In genomic region chr10:84698989-84699388, GRCh38 we compare ENCODE assay signal across 38 cellular contexts.
"Had no signal": no experiment of that assay in that cellular context is flagged by ENCODE, and none has a peak within 500 bp of the region (broad histone marks: within the 10 kb centered on the region; RNA-seq: fewer than 3 reads in every experiment).

No MANE protein-coding gene starts in this region.

- H3K4me3 ChIP-seq: adrenal gland, ascending aorta, body of pancreas, breast epithelium, cardiac muscle cell had no signal

- H3K9me3 Mint-ChIP-seq: activated naive CD4-positive, alpha-beta T cell treated with anti-CD3 and anti-CD28 coated beads for 36 hours; activated naive CD4-positive, alpha-beta T cell treated with anti-CD3 and anti-CD28 coated beads, Interleukin-2, amount 10 ng/mL, durations not matched to agents 7 days and 5 days; activated naive CD4-positive, alpha-beta T cell treated with anti-CD3 and anti-CD28 coated beads, Interleukin-2, amount 50 U/mL, for 24 hours; activated naive CD4-positive, alpha-beta T cell treated with anti-CD3 and anti-CD28 coated beads, Interleukin-2, amount 50 U/mL, for 72 hours; activated naive CD8-positive, alpha-beta T cell treated with anti-CD3 and anti-CD28 coated beads, Interleukin-2, amount 10 ng/mL, durations not matched to agents 7 days and 5 days; activated naive CD8-positive, alpha-beta T cell treated with anti-CD3 and anti-CD28 coated beads, Interleukin-2, amount 50 U/mL, for 24 hours; activated T-cell treated with anti-CD3 and anti-CD28 coated beads, Interleukin-2, amount 50 U/mL, for 24 hours; activated T-cell treated with anti-CD3 and anti-CD28 coated beads, Interleukin-2, amount 50 U/mL, for 4 hours; activated T-cell treated with anti-CD3 and anti-CD28 coated beads, Interleukin-2, amount 50 U/mL, for 72 hours; activated T-helper 1 cell treated with anti-CD3 and anti-CD28 coated beads, Interleukin-12 subunit alpha, Interleukin-12 subunit beta, Interleukin-2, Interleukin-4 antibody, amounts not matched to agents 30 ng/mL and 10 ng/mL and 1 ng/mL, durations not matched to agents 14 hours and 24 hours and 36 hours; activated T-helper 17 cell treated with anti-CD3 and anti-CD28 coated beads, Interleukin-2, amount 50 U/mL, for 72 hours; activated T-helper 2 cell treated with anti-CD3 and anti-CD28 coated beads, Interferon-gamma antibody, Interleukin-2, Interleukin-4, amounts not matched to agents 10 μg/mL and 5 μg/mL and 100 μg/mL, durations not matched to agents 14 hours and 24 hours and 36 hours; central memory CD8-positive, alpha-beta T cell had no signal

- H3K36me3 Mint-ChIP-seq: activated naive CD4-positive, alpha-beta T cell treated with anti-CD3 and anti-CD28 coated beads, Interleukin-2, amount 10 ng/mL, durations not matched to agents 7 days and 5 days; activated naive CD4-positive, alpha-beta T cell treated with anti-CD3 and anti-CD28 coated beads, Interleukin-2, amount 50 U/mL, for 24 hours; activated naive CD4-positive, alpha-beta T cell treated with anti-CD3 and anti-CD28 coated beads, Interleukin-2, amount 50 U/mL, for 72 hours; activated naive CD8-positive, alpha-beta T cell; activated naive CD8-positive, alpha-beta T cell treated with anti-CD3 and anti-CD28 coated beads for 36 hours; activated naive CD8-positive, alpha-beta T cell treated with anti-CD3 and anti-CD28 coated beads, Interleukin-2, amount 10 ng/mL, durations not matched to agents 7 days and 5 days; brain had no signal

- H3K27me3 Mint-ChIP-seq: activated naive CD8-positive, alpha-beta T cell treated with anti-CD3 and anti-CD28 coated beads for 36 hours; activated naive CD8-positive, alpha-beta T cell treated with anti-CD3 and anti-CD28 coated beads, Interleukin-2, amount 50 U/mL, for 24 hours; activated T-cell treated with anti-CD3 and anti-CD28 coated beads, Interleukin-2, amount 50 U/mL, for 24 hours had no signal

- H3K36me3 ChIP-seq: adrenal gland, ascending aorta, brain microvascular endothelial cell, breast epithelium, cardiac muscle cell had no signal

- DNase-seq: activated effector memory CD4-positive, alpha-beta T cell treated with anti-CD3 and anti-CD28 coated beads, Interleukin-2, amount 50 U/mL, for 16 hours; activated effector memory CD4-positive, alpha-beta T cell treated with Interleukin-2 at 50 U/mL for 16 hours; activated gamma-delta T cell; activated gamma-delta T cell treated with Interleukin-2 at 50 U/mL for 16 hours; activated naive CD4-positive, alpha-beta T cell; activated naive CD4-positive, alpha-beta T cell treated with anti-CD3 and anti-CD28 coated beads for 36 hours; activated naive CD4-positive, alpha-beta T cell treated with anti-CD3 and anti-CD28 coated beads, Interleukin-2, amount 10 ng/mL, durations not matched to agents 7 days and 5 days; activated naive CD4-positive, alpha-beta T cell treated with anti-CD3 and anti-CD28 coated beads, Interleukin-2, amount 50 U/mL, for 16 hours; activated naive CD4-positive, alpha-beta T cell treated with Interleukin-2 at 50 U/mL for 16 hours; activated naive CD8-positive, alpha-beta T cell treated with anti-CD3 and anti-CD28 coated beads for 36 hours; activated naive CD8-positive, alpha-beta T cell treated with anti-CD3 and anti-CD28 coated beads, Interleukin-2, amount 10 ng/mL, durations not matched to agents 7 days and 5 days; activated naive CD8-positive, alpha-beta T cell treated with anti-CD3 and anti-CD28 coated beads, Interleukin-2, amount 50 U/mL, for 24 hours; activated T-cell treated with anti-CD3 and anti-CD28 coated beads, Interleukin-2, amount 50 U/mL, for 1 hour; activated T-cell treated with anti-CD3 and anti-CD28 coated beads, Interleukin-2, amount 50 U/mL, for 24 hours; activated T-cell treated with anti-CD3 and anti-CD28 coated beads, Interleukin-2, amount 50 U/mL, for 4 hours; activated T-cell treated with anti-CD3 and anti-CD28 coated beads, Interleukin-2, amount 50 U/mL, for 48 hours; activated T-cell treated with anti-CD3 and anti-CD28 coated beads, Interleukin-2, amount 50 U/mL, for 72 hours; adrenal gland; amniotic stem cell; amygdala; anterior cingulate cortex; aorta; body of pancreas; brain microvascular endothelial cell; caudate nucleus; central memory CD4-positive, alpha-beta T cell; cerebellar nuclear complex had no signal

- H3K27me3 ChIP-seq: adrenal gland, ascending aorta, body of pancreas, brain microvascular endothelial cell, breast epithelium, cardiac muscle cell had no signal

- H3K9me3 ChIP-seq: adrenal gland, ascending aorta, body of pancreas, breast epithelium had no signal

- H3K4me1 ChIP-seq: adrenal gland, ascending aorta, body of pancreas, breast epithelium had no signal

- H3K4me3 Mint-ChIP-seq: activated naive CD4-positive, alpha-beta T cell treated with anti-CD3 and anti-CD28 coated beads for 36 hours; activated naive CD4-positive, alpha-beta T cell treated with anti-CD3 and anti-CD28 coated beads, Interleukin-2, amount 10 ng/mL, durations not matched to agents 7 days and 5 days; activated naive CD4-positive, alpha-beta T cell treated with anti-CD3 and anti-CD28 coated beads, Interleukin-2, amount 50 U/mL, for 24 hours; activated naive CD8-positive, alpha-beta T cell; activated naive CD8-positive, alpha-beta T cell treated with anti-CD3 and anti-CD28 coated beads for 36 hours; activated naive CD8-positive, alpha-beta T cell treated with anti-CD3 and anti-CD28 coated beads, Interleukin-2, amount 10 ng/mL, durations not matched to agents 7 days and 5 days; activated naive CD8-positive, alpha-beta T cell treated with anti-CD3 and anti-CD28 coated beads, Interleukin-2, amount 50 U/mL, for 24 hours; activated T-cell treated with anti-CD3 and anti-CD28 coated beads, Interleukin-2, amount 50 U/mL, for 24 hours; activated T-cell treated with anti-CD3 and anti-CD28 coated beads, Interleukin-2, amount 50 U/mL, for 4 hours; activated T-cell treated with anti-CD3 and anti-CD28 coated beads, Interleukin-2, amount 50 U/mL, for 72 hours; activated T-helper 1 cell treated with anti-CD3 and anti-CD28 coated beads, Interleukin-12 subunit alpha, Interleukin-12 subunit beta, Interleukin-2, Interleukin-4 antibody, amounts not matched to agents 30 ng/mL and 10 ng/mL and 1 ng/mL, durations not matched to agents 14 hours and 24 hours and 36 hours; activated T-helper 17 cell treated with anti-CD3 and anti-CD28 coated beads, Interleukin-2, amount 50 U/mL, for 72 hours; brain; central memory CD8-positive, alpha-beta T cell had no signal

- H3K4me1 Mint-ChIP-seq: activated naive CD4-positive, alpha-beta T cell treated with anti-CD3 and anti-CD28 coated beads, Interleukin-2, amount 10 ng/mL, durations not matched to agents 7 days and 5 days; activated naive CD4-positive, alpha-beta T cell treated with anti-CD3 and anti-CD28 coated beads, Interleukin-2, amount 50 U/mL, for 24 hours; activated naive CD8-positive, alpha-beta T cell treated with anti-CD3 and anti-CD28 coated beads for 36 hours; activated naive CD8-positive, alpha-beta T cell treated with anti-CD3 and anti-CD28 coated beads, Interleukin-2, amount 10 ng/mL, durations not matched to agents 7 days and 5 days; activated naive CD8-positive, alpha-beta T cell treated with anti-CD3 and anti-CD28 coated beads, Interleukin-2, amount 50 U/mL, for 24 hours; activated T-helper 17 cell treated with anti-CD3 and anti-CD28 coated beads, Interleukin-2, amount 50 U/mL, for 72 hours; central memory CD8-positive, alpha-beta T cell had no signal

- H3K27ac ChIP-seq: adrenal gland, ascending aorta, body of pancreas, brain microvascular endothelial cell, breast epithelium, cardiac muscle cell had no signal

- H3K27ac Mint-ChIP-seq: activated naive CD4-positive, alpha-beta T cell treated with anti-CD3 and anti-CD28 coated beads for 36 hours; activated naive CD4-positive, alpha-beta T cell treated with anti-CD3 and anti-CD28 coated beads, Interleukin-2, amount 10 ng/mL, durations not matched to agents 7 days and 5 days; activated naive CD4-positive, alpha-beta T cell treated with anti-CD3 and anti-CD28 coated beads, Interleukin-2, amount 50 U/mL, for 24 hours; activated naive CD4-positive, alpha-beta T cell treated with anti-CD3 and anti-CD28 coated beads, Interleukin-2, amount 50 U/mL, for 72 hours; activated naive CD8-positive, alpha-beta T cell; activated naive CD8-positive, alpha-beta T cell treated with anti-CD3 and anti-CD28 coated beads for 36 hours; activated naive CD8-positive, alpha-beta T cell treated with anti-CD3 and anti-CD28 coated beads, Interleukin-2, amount 10 ng/mL, durations not matched to agents 7 days and 5 days; activated naive CD8-positive, alpha-beta T cell treated with anti-CD3 and anti-CD28 coated beads, Interleukin-2, amount 50 U/mL, for 24 hours; activated T-cell treated with anti-CD3 and anti-CD28 coated beads, Interleukin-2, amount 50 U/mL, for 24 hours; activated T-cell treated with anti-CD3 and anti-CD28 coated beads, Interleukin-2, amount 50 U/mL, for 72 hours; activated T-helper 1 cell treated with anti-CD3 and anti-CD28 coated beads, Interleukin-12 subunit alpha, Interleukin-12 subunit beta, Interleukin-2, Interleukin-4 antibody, amounts not matched to agents 30 ng/mL and 10 ng/mL and 1 ng/mL, durations not matched to agents 14 hours and 24 hours and 36 hours; activated T-helper 17 cell treated with anti-CD3 and anti-CD28 coated beads, Interleukin-2, amount 50 U/mL, for 72 hours; activated T-helper 2 cell treated with anti-CD3 and anti-CD28 coated beads, Interferon-gamma antibody, Interleukin-2, Interleukin-4, amounts not matched to agents 10 μg/mL and 5 μg/mL and 100 μg/mL, durations not matched to agents 14 hours and 24 hours and 36 hours; brain had no signal
